In genomic region chr17:21718971-21719370, GRCh38 we compare ENCODE assay signal across 18 cellular contexts. TPM values are rescaled to one million over a fixed set of nuclear protein-coding genes. Genes with fewer than 3 reads are reported as not detected.
"Had no signal": no experiment of that assay in that cellular context is flagged by ENCODE, and none has a peak within 500 bp of the region (broad histone marks: within the 10 kb centered on the region; RNA-seq: fewer than 3 reads in every experiment).

No MANE protein-coding gene starts in this region.

RNA-seq across cellular contexts. Expression of gene KCNJ18, which starts 26.6 kb away (rescaled TPM):
- total RNA-seq: activated naive CD4-positive, alpha-beta T cell treated with anti-CD3 and anti-CD28 coated beads for 36 hours; activated naive CD4-positive, alpha-beta T cell treated with anti-CD3 and anti-CD28 coated beads, Interleukin-2, amount 50 U/mL, for 72 hours; activated naive CD8-positive, alpha-beta T cell treated with anti-CD3 and anti-CD28 coated beads, Interleukin-2, amount 10 ng/mL, durations not matched to agents 7 days and 5 days; activated T-cell treated with anti-CD3 and anti-CD28 coated beads, Interleukin-2, amount 50 U/mL, for 4 hours; activated T-cell treated with anti-CD3 and anti-CD28 coated beads, Interleukin-2, amount 50 U/mL, for 72 hours; activated T-helper 1 cell treated with anti-CD3 and anti-CD28 coated beads, Interleukin-12 subunit alpha, Interleukin-12 subunit beta, Interleukin-2, Interleukin-4 antibody, amounts not matched to agents 30 ng/mL and 10 ng/mL and 1 ng/mL, durations not matched to agents 14 hours and 24 hours and 36 hours; activated T-helper 17 cell treated with anti-CD3 and anti-CD28 coated beads, Interleukin-2, amount 50 U/mL, for 72 hours; activated T-helper 2 cell treated with anti-CD3 and anti-CD28 coated beads, Interferon-gamma antibody, Interleukin-2, Interleukin-4, amounts not matched to agents 10 μg/mL and 5 μg/mL and 100 μg/mL, durations not matched to agents 14 hours and 24 hours and 36 hours; adrenal gland; aorta; ascending aorta; astrocyte; body of pancreas; breast epithelium; bronchial epithelial cell; cardiac muscle cell; cardiac septum had no signal
- polyA plus RNA-seq: adipose tissue, adrenal gland, aorta, cardiac muscle cell had no signal
